ENCODE assay signal across 2 cellular contexts in genomic region chr13:23578411-23579071, GRCh38.
TF ChIP-seq lines count a peak whose summit lies in the region.

No MANE protein-coding gene starts in this region.

TF ChIP-seq in GM23338, 12 proteins besides CTCF, POLR2A, EP300 and RAD21:
- TF ChIP-seq ZNF462 (CRISPR knock-in tag; IDR thresholded peaks at IDR 0.05) (no peak), JUNB (IDR thresholded peaks at IDR 0.05; ENCODE audit: unreplicated experiment) (no peak), EZH2 (IDR thresholded peaks at IDR 0.05; ENCODE audit: low read depth, unreplicated experiment) (no peak), EZH2phosphoT487 (IDR thresholded peaks at IDR 0.05; ENCODE audit: unreplicated experiment) (no peak), REST (IDR thresholded peaks at IDR 0.05; ENCODE audit: unreplicated experiment) (no peak), CREB1 (CRISPR knock-in tag; IDR thresholded peaks at IDR 0.05; ENCODE audit: low read depth) (no peak), STAT1 (IDR thresholded peaks at IDR 0.05; ENCODE audit: unreplicated experiment) (no peak), ZNF114 (CRISPR knock-in tag; IDR thresholded peaks at IDR 0.05) (no peak), POLR2AphosphoS5 (IDR thresholded peaks at IDR 0.05; ENCODE audit: low read depth) (no peak), NANOG (IDR thresholded peaks at IDR 0.05; ENCODE audit: borderline replicate concordance) (no peak), ETS1 (IDR thresholded peaks at IDR 0.05) (no peak), ZNF331 (CRISPR knock-in tag; IDR thresholded peaks at IDR 0.05; ENCODE audit: low read depth) (no peak)

TF ChIP-seq in GM12878, 131 proteins besides CTCF, POLR2A, EP300 and RAD21 (continued from another document and continues in another):
- TF ChIP-seq E2F8 (IDR thresholded peaks at IDR 0.05; ENCODE audit: low read depth, partially characterized antibody) = no peak
- no peak for TF ChIP-seq NRF1 (conservative IDR thresholded peaks at IDR 0.05; ENCODE audit: low read depth, low read length)
- no peak for TF ChIP-seq MEF2A (IDR thresholded peaks at IDR 0.05; ENCODE audit: insufficient read depth, low read depth, low read length)
- 0 out of 2 replicates have a peak, but pooled peaks have one; percentile 7 for TF ChIP-seq SPI1 (IDR thresholded peaks at IDR 0.05; ENCODE audit: borderline replicate concordance, insufficient read depth, low read depth, low read length)
- TF ChIP-seq KAT2A (conservative IDR thresholded peaks at IDR 0.05; ENCODE audit: control insufficient read depth, low read depth, low read length) = no peak
- no peak for TF ChIP-seq PBX3 (IDR thresholded peaks at IDR 0.05; ENCODE audit: insufficient replicate concordance, low read depth, low read length)
- no peak for TF ChIP-seq SKIL (IDR thresholded peaks at IDR 0.05; ENCODE audit: low read depth, poor library complexity, severe bottlenecking)
- TF ChIP-seq BCL11A (IDR thresholded peaks at IDR 0.05; ENCODE audit: low read depth, low read length) = no peak
- TF ChIP-seq MAX (IDR thresholded peaks at IDR 0.05; ENCODE audit: low read depth, low read length) = peak; percentile 64
- no peak for TF ChIP-seq ESRRA (IDR thresholded peaks at IDR 0.05; ENCODE audit: low read length)
- no peak for TF ChIP-seq ATF7 (IDR thresholded peaks at IDR 0.05; ENCODE audit: low read depth)
- no peak for TF ChIP-seq IRF4 (IDR thresholded peaks at IDR 0.05; ENCODE audit: low read depth, low read length)
- no peak for TF ChIP-seq SUZ12 (IDR thresholded peaks at IDR 0.05; ENCODE audit: unreplicated experiment)
- no peak for TF ChIP-seq ZNF24 (IDR thresholded peaks at IDR 0.05)
- TF ChIP-seq ASH2L (IDR thresholded peaks at IDR 0.05; ENCODE audit: borderline replicate concordance, low read depth) = no peak
- no peak for TF ChIP-seq ZBTB33 (IDR thresholded peaks at IDR 0.05)
- TF ChIP-seq RELB (IDR thresholded peaks at IDR 0.05; ENCODE audit: low read depth) = peak; percentile 50; the same call in 1 of the 2 replicates
- TF ChIP-seq JUNB (IDR thresholded peaks at IDR 0.05) = no peak
- 0 out of 2 replicates have a peak, but pooled peaks have one; percentile 69 for TF ChIP-seq RB1 (IDR thresholded peaks at IDR 0.05; ENCODE audit: borderline replicate concordance)
- TF ChIP-seq E4F1 (IDR thresholded peaks at IDR 0.05; ENCODE audit: borderline replicate concordance, partially characterized antibody) = no peak
- peak; percentile 82 for TF ChIP-seq SMARCA5 (IDR thresholded peaks at IDR 0.05)
- TF ChIP-seq HDAC2 (IDR thresholded peaks at IDR 0.05) = no peak
- TF ChIP-seq MXI1 (IDR thresholded peaks at IDR 0.05; ENCODE audit: low read depth, low read length) = no peak
- TF ChIP-seq REST (IDR thresholded peaks at IDR 0.05; ENCODE audit: low read depth, low read length) = no peak
- TF ChIP-seq MTA2 (IDR thresholded peaks at IDR 0.05; ENCODE audit: low read depth) = no peak
- TF ChIP-seq ATF2 (IDR thresholded peaks at IDR 0.05; ENCODE audit: low read length) = no peak
- peak; percentile 17; the same call in 1 of the 2 replicates for TF ChIP-seq PAX5 (IDR thresholded peaks at IDR 0.05; ENCODE audit: borderline replicate concordance, low read depth, low read length)
- 0 out of 2 replicates have a peak, but pooled peaks have one; percentile 23 for TF ChIP-seq SIN3A (IDR thresholded peaks at IDR 0.05; ENCODE audit: low read depth, low read length)
- no peak for TF ChIP-seq BMI1 (IDR thresholded peaks at IDR 0.05; ENCODE audit: borderline replicate concordance)
- TF ChIP-seq MLLT1 (IDR thresholded peaks at IDR 0.05) = no peak
- TF ChIP-seq SMAD5 (IDR thresholded peaks at IDR 0.05; ENCODE audit: low read depth) = 0 out of 2 replicates have a peak, but pooled peaks have one; percentile 7
- TF ChIP-seq STAT1 (conservative IDR thresholded peaks at IDR 0.05) = no peak; the same call in 1 of the 2 replicates
- 0 out of 2 replicates have a peak, but pooled peaks have one; percentile 24 for TF ChIP-seq TBL1XR1 (IDR thresholded peaks at IDR 0.05; ENCODE audit: low read depth, low read length)
- TF ChIP-seq EED (IDR thresholded peaks at IDR 0.05; ENCODE audit: low read depth) = peak; percentile 82
